In genomic region chr1:24641646-24642151, GRCh38 we compare ENCODE assay signal across 8 cellular contexts. TPM values are rescaled to one million over a fixed set of nuclear protein-coding genes. Genes with fewer than 3 reads are reported as not detected.
A peak's percentile ranks its signal among the peaks of the same experiment; 100 is the strongest.
DNase-seq lines count a peak whose midpoint lies in the region; ATAC-seq and TF ChIP-seq lines count a peak whose summit lies in the region.

No MANE protein-coding gene starts in this region.

- H3K27me3 Mint-ChIP-seq in activated CD4-positive, alpha-beta T cell treated with anti-CD3 and anti-CD28 coated beads for 36 hours: no peaks in the 10 kb centered on the region
- H3K27me3 Mint-ChIP-seq in stimulated activated naive CD8-positive, alpha-beta T cell treated with anti-CD3 and anti-CD28 coated beads, Interleukin-15, amount 100 ng/mL, for 72 hours: no peaks in the 10 kb centered on the region

- H3K9ac ChIP-seq in duodenal mucosa (ENCODE audit: low read depth in 1 of 2, low read length in 2 of 2): peak overlapping the region; percentile 27 to 99

- peak overlapping the region; percentile 98 for H3K27ac Mint-ChIP-seq in activated CD4-positive, alpha-beta T cell treated with anti-CD3 and anti-CD28 coated beads for 36 hours
- H3K27ac Mint-ChIP-seq in stimulated activated naive CD8-positive, alpha-beta T cell treated with anti-CD3 and anti-CD28 coated beads, Interleukin-15, amount 100 ng/mL, for 72 hours: peak overlapping the region; percentile 96 to 98

- H3K9me3 Mint-ChIP-seq in activated CD4-positive, alpha-beta T cell treated with anti-CD3 and anti-CD28 coated beads for 36 hours (ENCODE audit: low read depth): no peaks in the 10 kb centered on the region
- H3K9me3 Mint-ChIP-seq in stimulated activated naive CD8-positive, alpha-beta T cell treated with anti-CD3 and anti-CD28 coated beads, Interleukin-15, amount 100 ng/mL, for 72 hours: no peaks in the 10 kb centered on the region

- H3K9me3 ChIP-seq in heart left ventricle: no peaks in the 10 kb centered on the region
- no peaks in the 10 kb centered on the region for H3K9me3 ChIP-seq in duodenal mucosa (ENCODE audit: control insufficient read depth in 1 of 2, low read length in 2 of 2)
- H3K9me3 ChIP-seq in mesodermal cell (ENCODE audit: control insufficient read depth, low read length): no peaks in the 10 kb centered on the region

- DNase-seq in heart left ventricle: peak; percentile 27 to 67 (median 42)
- no peak for DNase-seq in cardiac septum (ENCODE audit: low spot score)
- peak; percentile 62 for DNase-seq in activated CD4-positive, alpha-beta T cell treated with anti-CD3 and anti-CD28 coated beads for 36 hours
- DNase-seq in stimulated activated naive CD8-positive, alpha-beta T cell treated with anti-CD3 and anti-CD28 coated beads, Interleukin-15, amount 100 ng/mL, for 72 hours: peak; percentile 25 to 44

- 29 to 34% (median 31%) methylated on average over 24 of the region's 24 CpGs for WGBS in heart left ventricle, 4 donors
- WGBS in mesodermal cell (ENCODE audit: insufficient coverage in 2 of 2), 2 experiments: 49 to 53% methylated on average over 14 to 21 of the region's 24 CpGs

- TF ChIP-seq CTCF in heart left ventricle (IDR thresholded peaks at IDR 0.05): no peak

- intact Hi-C loops in heart left ventricle (cut with DNase I) (loop anchor here in 2 of 10 donors (1.0 to 10.0 kb wide), 3 partner anchors 103 to 227 kb away; partner anchors contain the start of genes CLIC4 (in 2 of the 2), NIPAL3 (in 1 of the 2) and STPG1 (in 1 of the 2)), cardiac septum (cut with DNase I) (loop anchor here (2.0 to 5.0 kb wide), 4 partner anchors 53 to 224 kb away; partner anchors contain the start of genes CLIC4 and NIPAL3)
- intact Hi-C loops in activated CD4-positive, alpha-beta T cell treated with anti-CD3 and anti-CD28 coated beads for 36 hours (cut with DNase I, micrococcal nuclease): loop anchor here (1.0 to 10.0 kb wide), 11 partner anchors 101 to 1297 kb away; partner anchors contain the start of genes HNRNPR (in 1 of the 2), IFNLR1 (in 1 of the 2), MACO1 (in 1 of the 2) and NIPAL3 (in 1 of the 2)

- peaks cover 30% of the 10 kb centered on the region for H3K36me3 Mint-ChIP-seq in activated CD4-positive, alpha-beta T cell treated with anti-CD3 and anti-CD28 coated beads for 36 hours (ENCODE audit: low read depth)

- peaks cover 45% of the 10 kb centered on the region for H3K4me1 Mint-ChIP-seq in activated CD4-positive, alpha-beta T cell treated with anti-CD3 and anti-CD28 coated beads for 36 hours
- H3K4me1 Mint-ChIP-seq in stimulated activated naive CD8-positive, alpha-beta T cell treated with anti-CD3 and anti-CD28 coated beads, Interleukin-15, amount 100 ng/mL, for 72 hours: peaks cover 41% of the 10 kb centered on the region

- CTCF ChIA-PET in activated CD4-positive, alpha-beta T cell treated with anti-CD3 and anti-CD28 coated beads for 36 hours (lab: Charles Lee): interaction anchor here (1.1 to 1.3 kb wide), 2 partner anchors 256 to 443 kb away, joined by 3 to 4 read pairs; no protein-coding TSS in a partner anchor

- TF ChIP-seq POLR2A in heart left ventricle (IDR thresholded peaks at IDR 0.05): no peak

- no peak for ATAC-seq in heart left ventricle
- no peak for ATAC-seq in activated CD4-positive, alpha-beta T cell treated with anti-CD3 and anti-CD28 coated beads for 36 hours
- ATAC-seq in stimulated activated naive CD8-positive, alpha-beta T cell treated with anti-CD3 and anti-CD28 coated beads, Interleukin-15, amount 100 ng/mL, for 72 hours: no peak
- ATAC-seq in GM21825 (IDR thresholded peaks at IDR 0.05; ENCODE audit: unreplicated experiment): no peak
- ATAC-seq in HG03460 (IDR thresholded peaks at IDR 0.05; ENCODE audit: unreplicated experiment): no peak

- H3K36me3 ChIP-seq in heart left ventricle (peaks cover 0 to 17% (median 14%) of the 10 kb centered on the region in 9 donors), duodenal mucosa (ENCODE audit: control insufficient read depth in 1 of 2, insufficient read depth in 2 of 2, low read length in 2 of 2) (peaks cover 7 to 11% of the 10 kb centered on the region in 2 donors), mesodermal cell (ENCODE audit: control insufficient read depth, insufficient read depth, low read length) (peaks cover 20% of the 10 kb centered on the region)

- H3K4me1 ChIP-seq in heart left ventricle (peaks cover 0 to 37% (median 25%) of the 10 kb centered on the region in 12 donors), duodenal mucosa (ENCODE audit: control insufficient read depth in 1 of 2, insufficient read depth in 2 of 2, low read length in 2 of 2) (peaks cover 26 to 27% of the 10 kb centered on the region in 2 donors), mesodermal cell (ENCODE audit: control insufficient read depth, insufficient read depth, low read length, poor library complexity, severe bottlenecking) (peaks cover 4% of the 10 kb centered on the region)

- no peaks in the 10 kb centered on the region for H3K27me3 ChIP-seq in heart left ventricle
- H3K27me3 ChIP-seq in duodenal mucosa (ENCODE audit: control insufficient read depth in 1 of 2, insufficient read depth in 2 of 2, low read length in 2 of 2): no peaks in the 10 kb centered on the region

- peak overlapping the region; percentile 80 for H3K4me3 Mint-ChIP-seq in activated CD4-positive, alpha-beta T cell treated with anti-CD3 and anti-CD28 coated beads for 36 hours
- H3K4me3 Mint-ChIP-seq in stimulated activated naive CD8-positive, alpha-beta T cell treated with anti-CD3 and anti-CD28 coated beads, Interleukin-15, amount 100 ng/mL, for 72 hours: peak overlapping the region; percentile 90 to 91

- H3K27ac ChIP-seq in heart left ventricle (peak overlapping the region; percentile 94 to 100 (median 99)), duodenal mucosa (ENCODE audit: low read depth, low read length) (peak overlapping the region; percentile 66), mesodermal cell (ENCODE audit: low read depth, low read length, severe bottlenecking) (peak overlapping the region; percentile 99)

- POLR2A ChIA-PET in activated CD4-positive, alpha-beta T cell treated with anti-CD3 and anti-CD28 coated beads for 36 hours (lab: Charles Lee): interaction anchor here (0.6 to 1.3 kb wide), 2 partner anchors 8 to 101 kb away, joined by 4 read pairs; no protein-coding TSS in a partner anchor

- H3K4me3 ChIP-seq in heart left ventricle (peak overlapping the region; percentile 71 to 98 (median 88)), duodenal mucosa (ENCODE audit: low read depth in 1 of 2, low read length in 2 of 2) (peak overlapping the region; percentile 66 to 95), mesodermal cell (ENCODE audit: extremely low read depth, insufficient read depth, low read length, poor library complexity, severe bottlenecking) (peak overlapping the region; percentile 96)

RNA-seq across cellular contexts. Expression of gene SRRM1, which starts 1.4 kb away (rescaled TPM):
- total RNA-seq in heart left ventricle (10 to 100 TPM; 39.3 to 97.0 (median 62.2) TPM), cardiac septum (78.2 TPM)
- 10 to 100 TPM; 30.3 to 39.5 TPM for polyA plus RNA-seq in heart left ventricle
- 100 to 1,000 TPM; 234 to 288 TPM for total RNA-seq in activated CD4-positive, alpha-beta T cell treated with anti-CD3 and anti-CD28 coated beads for 36 hours
- 144 TPM for polyA plus RNA-seq in mesodermal cell (2013, experiment 1 of 2)
- 142 TPM for polyA plus RNA-seq in mesodermal cell (2013, experiment 2 of 2)
